Comparison of ENCODE assay signal across 12 cellular contexts in the genomic region with DNA sequence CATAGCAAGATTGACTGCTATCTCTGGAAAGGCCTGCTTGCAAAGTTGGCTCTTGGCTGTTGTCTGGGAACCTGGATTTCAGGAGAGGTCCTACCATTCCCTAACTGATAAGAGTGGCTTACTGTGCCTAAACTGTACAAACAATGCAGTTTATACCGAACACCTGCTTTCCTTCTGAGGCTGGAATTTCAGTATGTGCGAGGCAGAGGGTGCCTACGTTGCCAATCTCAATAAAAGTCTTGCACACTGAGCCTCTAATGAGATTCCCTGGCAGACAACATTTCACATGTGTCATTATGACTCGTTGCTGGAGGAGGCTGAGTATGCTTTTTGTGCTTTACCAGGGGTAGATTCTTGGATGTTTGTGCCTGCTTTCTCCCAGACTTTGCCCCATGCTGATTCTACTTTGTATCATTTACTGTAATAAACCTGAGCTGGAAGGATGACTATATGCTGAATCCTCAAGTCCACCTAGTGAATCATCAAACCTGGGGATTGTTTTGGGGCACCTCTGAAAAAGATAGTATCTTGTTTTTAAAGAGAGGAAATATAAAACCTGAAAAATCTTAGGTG. TPM values are rescaled to one million over a fixed set of nuclear protein-coding genes. Genes with fewer than 3 reads are reported as not detected.
A peak's percentile ranks its signal among the peaks of the same experiment; 100 is the strongest.
DNase-seq lines count a peak whose midpoint lies in the region; ATAC-seq and TF ChIP-seq lines count a peak whose summit lies in the region.
"Had no signal": no experiment of that assay in that cellular context is flagged by ENCODE, and none has a peak within 500 bp of the region (broad histone marks: within the 10 kb centered on the region; RNA-seq: fewer than 3 reads in every experiment).

No MANE protein-coding gene starts in this region.

- H3K27me3 ChIP-seq in kidney epithelial cell (ENCODE audit: control insufficient read depth, insufficient read depth, low read length), result no peaks in the 10 kb centered on the region
- H3K27me3 ChIP-seq: upper lobe of left lung had no signal

- ATAC-seq in activated T-helper 17 cell treated with anti-CD3 and anti-CD28 coated beads, Interleukin-2, amount 50 U/mL, for 72 hours (replicated peaks), result peak; percentile 84
- ATAC-seq in GM19452 (IDR thresholded peaks at IDR 0.05; ENCODE audit: unreplicated experiment), result no peak
- ATAC-seq in HG03139 (IDR thresholded peaks at IDR 0.05; ENCODE audit: unreplicated experiment), result no peak
- ATAC-seq: effector memory CD8-positive, alpha-beta T cell had no signal

- H3K4me3 Mint-ChIP-seq in activated T-helper 17 cell treated with anti-CD3 and anti-CD28 coated beads, Interleukin-2, amount 50 U/mL, for 72 hours, result no peak overlapping the region
- H3K4me3 Mint-ChIP-seq: effector memory CD8-positive, alpha-beta T cell had no signal

- H3K36me3 ChIP-seq in kidney epithelial cell (ENCODE audit: control insufficient read depth, insufficient read depth, low read length), result no peaks in the 10 kb centered on the region

- no peak overlapping the region for H3K4me3 ChIP-seq in kidney epithelial cell (ENCODE audit: low read depth, low read length)
- H3K4me3 ChIP-seq: upper lobe of left lung had no signal

- no peaks in the 10 kb centered on the region for H3K4me1 Mint-ChIP-seq in activated T-helper 17 cell treated with anti-CD3 and anti-CD28 coated beads, Interleukin-2, amount 50 U/mL, for 72 hours

- peaks cover 82% of the 10 kb centered on the region for H3K36me3 Mint-ChIP-seq in activated T-helper 17 cell treated with anti-CD3 and anti-CD28 coated beads, Interleukin-2, amount 50 U/mL, for 72 hours (ENCODE audit: low read depth)

- DNase-seq in COLO668 (lab: John Stamatoyannopoulos, UW; ENCODE audit: unreplicated experiment), result peak; percentile 23
- DNase-seq in HPDE6-E6E7 (ENCODE audit: extremely low spot score), result peak; percentile 58
- peak; percentile 56 for DNase-seq in kidney epithelial cell (ENCODE audit: low read depth)
- no peak for DNase-seq in NCI-H2029 (lab: John Stamatoyannopoulos, UW)
- no peak for DNase-seq in activated CD4-positive, alpha-beta T cell treated with anti-CD3 and anti-CD28 coated beads, Interleukin-2, amount 50 U/mL, for 1 hour
- DNase-seq: activated naive CD4-positive, alpha-beta T cell; DMS 273 treated with DMSO at 0.1 percent for 48 hours; effector memory CD8-positive, alpha-beta T cell; upper lobe of left lung had no signal

- H3K27me3 Mint-ChIP-seq in activated T-helper 17 cell treated with anti-CD3 and anti-CD28 coated beads, Interleukin-2, amount 50 U/mL, for 72 hours, result no peaks in the 10 kb centered on the region
- H3K27me3 Mint-ChIP-seq: effector memory CD8-positive, alpha-beta T cell had no signal

- no peaks in the 10 kb centered on the region for H3K9me3 Mint-ChIP-seq in activated T-helper 17 cell treated with anti-CD3 and anti-CD28 coated beads, Interleukin-2, amount 50 U/mL, for 72 hours
- H3K9me3 Mint-ChIP-seq: effector memory CD8-positive, alpha-beta T cell had no signal

- no peak for TF ChIP-seq CTCF in kidney epithelial cell (IDR thresholded peaks at IDR 0.05; ENCODE audit: insufficient read depth, low read length, poor library complexity, severe bottlenecking)

- H3K27ac Mint-ChIP-seq in activated T-helper 17 cell treated with anti-CD3 and anti-CD28 coated beads, Interleukin-2, amount 50 U/mL, for 72 hours, result peak overlapping the region; percentile 20

RNA-seq across cellular contexts. Expression of a gene that starts 58.9 kb away (rescaled TPM):
- 1 to 10 TPM in 1 of 2 donors, under 1 TPM in 1; 0.32 to 2.1 TPM for total RNA-seq in activated T-helper 17 cell treated with anti-CD3 and anti-CD28 coated beads, Interleukin-2, amount 50 U/mL, for 72 hours
- 0.54 and 0.68 TPM in 2 replicates for total RNA-seq in kidney epithelial cell

Comparison
In these comparisons a context has a peak if more than half of its experiments do, and no peak if none do; other contexts are left out.
1. DNase-seq: peak in COLO668 (single experiment), HPDE6-E6E7 (single experiment) and kidney epithelial cell (single experiment); none in NCI-H2029 (single experiment) and activated CD4-positive, alpha-beta T cell treated with anti-CD3 and anti-CD28 coated beads, Interleukin-2, amount 50 U/mL, for 1 hour (single experiment).